9 cellular contexts compared by ENCODE assay signal in genomic region chr6:86937219-86938079, GRCh38. TPM values are rescaled to one million over a fixed set of nuclear protein-coding genes. Genes with fewer than 3 reads are reported as not detected.
DNase-seq lines count a peak whose midpoint lies in the region; TF ChIP-seq lines count a peak whose summit lies in the region.
"Had no signal": no experiment of that assay in that cellular context is flagged by ENCODE, and none has a peak within 500 bp of the region (broad histone marks: within the 10 kb centered on the region; RNA-seq: fewer than 3 reads in every experiment).

Gene HTR1E (plus strand): TSS chr6:86937528. CDS start chr6:87015335, 77,807 bp downstream.

- no peaks in the 10 kb centered on the region; the same call in 1 of the 2 replicates for H3K4me1 ChIP-seq in iPS-20b (ENCODE audit: insufficient read depth, low read length)
- H3K4me1 ChIP-seq in spleen, result peaks cover 0 to 11% (median 5%) of the 10 kb centered on the region in 6 donors

- H3K27ac ChIP-seq in iPS-20b (ENCODE audit: low read length) (no peak within 1 kb of the TSS), spleen (no peak within 1 kb of the TSS)
- H3K27ac ChIP-seq: BLaER1 had no signal

- H3K9me3 ChIP-seq in iPS-20b (ENCODE audit: insufficient read depth, low read depth, low read length), result no peaks in the 10 kb centered on the region
- H3K9me3 ChIP-seq in spleen, result no peaks in the 10 kb centered on the region

- WGBS in spleen, 5 donors, result 2 to 12% (median 5%) methylated on average over 41 to 55 of the region's 55 CpGs

- H3K36me3 ChIP-seq in H7 (replicated peaks; ENCODE audit: control insufficient read depth, insufficient read depth, low read length) (no peaks in the 10 kb centered on the region), iPS-20b (ENCODE audit: insufficient read depth, low read depth, low read length) (no peaks in the 10 kb centered on the region), spleen (no peaks in the 10 kb centered on the region)
- H3K36me3 ChIP-seq: BLaER1 had no signal

- H3K27me3 ChIP-seq in H7 (ENCODE audit: control insufficient read depth, insufficient read depth, low read length), result peaks cover 20% of the 10 kb centered on the region
- peaks cover 55% of the 10 kb centered on the region for H3K27me3 ChIP-seq in iPS-20b (ENCODE audit: insufficient read depth, low read length)
- H3K27me3 ChIP-seq in spleen (replicated peaks in 1 of 7), result peaks cover 0 to 65% (median 38%) of the 10 kb centered on the region in 7 donors
- H3K27me3 ChIP-seq: BLaER1 had no signal

- peak within 1 kb of the TSS; percentile 47; the same call in 1 of the 2 replicates for H3K9ac ChIP-seq in iPS-20b (ENCODE audit: low read depth, low read length)
- H3K9ac ChIP-seq: BLaER1 had no signal

- H3K27ac Mint-ChIP-seq in activated naive CD4-positive, alpha-beta T cell treated with anti-CD3 and anti-CD28 coated beads, Interleukin-2, amount 10 ng/mL, durations not matched to agents 7 days and 5 days, result no peak within 1 kb of the TSS

- peak within 1 kb of the TSS; percentile 50 for H3K4me3 ChIP-seq in H7 (ENCODE audit: insufficient read depth, low read depth, low read length)
- H3K4me3 ChIP-seq in iPS-20b (ENCODE audit: low read length), result peak within 1 kb of the TSS; percentile 74
- peak within 1 kb of the TSS in 6 of 8 donors; percentile 1 to 50 (median 10) for H3K4me3 ChIP-seq in spleen
- H3K4me3 ChIP-seq: BLaER1 had no signal

- TF ChIP-seq CTCF in spleen (IDR thresholded peaks at IDR 0.05 in 8 of 11, conservative IDR thresholded peaks at IDR 0.05 in 3 of 11), result peak in 7 of 11 experiments; percentile 15 to 40 (median 25)

- DNase-seq in NCI-H1694 (lab: John Stamatoyannopoulos, UW), result peak; percentile 55
- DNase-seq in NCI-H1694 treated with DMSO at 0.1 percent for 48 hours (lab: John Stamatoyannopoulos, UW), result no peak
- DNase-seq in H7, result peak; percentile 85
- DNase-seq in NCI-H2029 (lab: John Stamatoyannopoulos, UW), result peak; percentile 14
- peak in 48 of 58 donors; percentile 6 to 85 (median 42) for DNase-seq in anterior cingulate cortex (lab: John Stamatoyannopoulos, UW)
- no peak for DNase-seq in spleen
- no peak for DNase-seq in activated naive CD4-positive, alpha-beta T cell treated with anti-CD3 and anti-CD28 coated beads, Interleukin-2, amount 10 ng/mL, durations not matched to agents 7 days and 5 days

- no peaks in the 10 kb centered on the region for H3K36me3 Mint-ChIP-seq in activated naive CD4-positive, alpha-beta T cell treated with anti-CD3 and anti-CD28 coated beads, Interleukin-2, amount 10 ng/mL, durations not matched to agents 7 days and 5 days

- no peak for TF ChIP-seq POLR2A in spleen (IDR thresholded peaks at IDR 0.05)

- no peaks in the 10 kb centered on the region for H3K9me3 Mint-ChIP-seq in activated naive CD4-positive, alpha-beta T cell treated with anti-CD3 and anti-CD28 coated beads, Interleukin-2, amount 10 ng/mL, durations not matched to agents 7 days and 5 days

- H3K4me3 Mint-ChIP-seq in activated naive CD4-positive, alpha-beta T cell treated with anti-CD3 and anti-CD28 coated beads, Interleukin-2, amount 10 ng/mL, durations not matched to agents 7 days and 5 days, result no peak within 1 kb of the TSS

- intact Hi-C loops in spleen (cut with DNase I; ENCODE audit: low total_unique reads), result no loop called here

- peaks cover 40% of the 10 kb centered on the region for H3K27me3 Mint-ChIP-seq in activated naive CD4-positive, alpha-beta T cell treated with anti-CD3 and anti-CD28 coated beads, Interleukin-2, amount 10 ng/mL, durations not matched to agents 7 days and 5 days

- CTCF ChIA-PET in activated naive CD4-positive, alpha-beta T cell treated with anti-CD3 and anti-CD28 coated beads, Interleukin-2, amount 10 ng/mL, durations not matched to agents 7 days and 5 days (lab: Charles Lee), result interaction anchor here (1.5 kb wide), 1 partner anchor 1015 kb away, joined by 5 read pairs; no protein-coding TSS in a partner anchor

- no peaks in the 10 kb centered on the region for H3K4me1 Mint-ChIP-seq in activated naive CD4-positive, alpha-beta T cell treated with anti-CD3 and anti-CD28 coated beads, Interleukin-2, amount 10 ng/mL, durations not matched to agents 7 days and 5 days

RNA-seq across cellular contexts. Expression of gene HTR1E, which starts in this region (rescaled TPM):
- 0.52 TPM in 1 of 2 replicates, not detected in the other for total RNA-seq in H7 (2014; rRNA removed; shearing (Covaris generic))
- not detected for total RNA-seq in spleen
- not detected for polyA plus RNA-seq in spleen

Comparison
In these comparisons a context has a peak if more than half of its experiments do, and no peak if none do; other contexts are left out.
1. DNase-seq: peak in NCI-H1694 (single experiment), NCI-H2029 (single experiment) and anterior cingulate cortex (48 of 58); none in NCI-H1694 treated with DMSO at 0.1 percent for 48 hours (single experiment), spleen (single experiment) and activated naive CD4-positive, alpha-beta T cell treated with anti-CD3 and anti-CD28 coated beads, Interleukin-2, amount 10 ng/mL, durations not matched to agents 7 days and 5 days (single experiment).
2. Peak in DNase-seq and H3K4me3 ChIP-seq in H7; RNA of the gene not detected or under 1 TPM.
3. H3K4me3 ChIP-seq: peak in every context shown above with its lines; median percentile 74 in iPS-20b; 50 in H7; 10 in spleen.